In the genomic region with DNA sequence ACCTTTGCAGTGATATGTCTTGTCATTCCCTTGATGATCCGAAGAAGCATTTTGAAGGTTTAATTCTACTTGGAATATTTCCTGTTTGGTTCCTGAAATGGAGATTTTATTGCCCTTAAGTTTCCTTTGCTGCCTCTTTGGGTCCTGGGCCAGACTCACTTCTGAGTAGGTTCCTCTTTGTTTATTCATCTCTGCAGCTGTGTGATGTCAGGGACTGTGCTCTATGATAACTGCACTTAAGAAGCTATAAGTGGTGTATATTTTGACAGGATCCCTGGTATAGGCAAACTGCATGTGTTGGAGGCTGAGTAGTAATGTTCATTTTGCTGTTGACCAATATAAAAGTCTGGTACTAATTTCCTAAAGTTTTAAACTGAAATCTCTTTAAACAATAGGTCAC, we compare ENCODE assay signal across 11 cellular contexts. TPM values are rescaled to one million over a fixed set of nuclear protein-coding genes. Genes with fewer than 3 reads are reported as not detected.
DNase-seq lines count a peak whose midpoint lies in the region; ATAC-seq and TF ChIP-seq lines count a peak whose summit lies in the region.
"Had no signal": no experiment of that assay in that cellular context is flagged by ENCODE, and none has a peak within 500 bp of the region (broad histone marks: within the 10 kb centered on the region; RNA-seq: fewer than 3 reads in every experiment).

A gene with protein sequence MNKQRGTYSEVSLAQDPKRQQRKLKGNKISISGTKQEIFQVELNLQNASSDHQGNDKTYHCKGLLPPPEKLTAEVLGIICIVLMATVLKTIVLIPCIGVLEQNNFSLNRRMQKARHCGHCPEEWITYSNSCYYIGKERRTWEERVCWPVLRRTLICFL (minus strand): TSS at position 371 of the 400 bp plus-strand sequence. CDS start 182 bp downstream, at position 189.

- intact Hi-C loops in right cardiac atrium (cut with DNase I): no loop called here

- H3K9me3 ChIP-seq in cardiac muscle cell (ENCODE audit: low read depth): no peaks in the 10 kb centered on the region
- no peaks in the 10 kb centered on the region for H3K9me3 ChIP-seq in right cardiac atrium (ENCODE audit: control insufficient read depth, low read length)
- no peaks in the 10 kb centered on the region for H3K9me3 ChIP-seq in RWPE2 (ENCODE audit: severe bottlenecking)
- H3K9me3 ChIP-seq: BLaER1 had no signal

- H3K27ac ChIP-seq in cardiac muscle cell (no peak within 1 kb of the TSS), right cardiac atrium (ENCODE audit: low read length) (no peak within 1 kb of the TSS), RWPE2 (ENCODE audit: poor library complexity, severe bottlenecking) (no peak within 1 kb of the TSS)
- H3K27ac ChIP-seq: BLaER1 had no signal

- H3K4me1 ChIP-seq in cardiac muscle cell (ENCODE audit: low read depth) (peaks cover 3% of the 10 kb centered on the region), right cardiac atrium (ENCODE audit: control insufficient read depth, insufficient read depth, low read length) (no peaks in the 10 kb centered on the region), RWPE2 (ENCODE audit: insufficient read depth, poor library complexity, severe bottlenecking) (no peaks in the 10 kb centered on the region)
- H3K4me1 ChIP-seq: BLaER1 had no signal

- H3K27me3 ChIP-seq in cardiac muscle cell (no peaks in the 10 kb centered on the region), right cardiac atrium (ENCODE audit: control insufficient read depth, insufficient read depth) (no peaks in the 10 kb centered on the region), RWPE2 (ENCODE audit: insufficient read depth, poor library complexity, severe bottlenecking) (no peaks in the 10 kb centered on the region)
- H3K27me3 ChIP-seq: BLaER1 had no signal

- H3K36me3 ChIP-seq in cardiac muscle cell: no peaks in the 10 kb centered on the region
- H3K36me3 ChIP-seq in RWPE2 (ENCODE audit: low read depth): no peaks in the 10 kb centered on the region
- H3K36me3 ChIP-seq: BLaER1 had no signal

- 1% methylated on average over 1 of the region's 1 CpG for WGBS in right cardiac atrium

- TF ChIP-seq CTCF in cardiac muscle cell (IDR thresholded peaks at IDR 0.05; ENCODE audit: low read depth, low read length): no peak
- TF ChIP-seq CTCF in RWPE2 (IDR thresholded peaks at IDR 0.05; ENCODE audit: poor library complexity, severe bottlenecking): no peak
- TF ChIP-seq CTCF in fibroblast of pulmonary artery (IDR thresholded peaks at IDR 0.05; ENCODE audit: low read length, missing control alignments): no peak

- DNase-seq in cardiac muscle cell (ENCODE audit: low read depth in 1 of 2, low spot score in 1 of 2) (peak; percentile 5 to 27), right cardiac atrium (no peak), RWPE2 (ENCODE audit: low spot score) (no peak), fibroblast of pulmonary artery (ENCODE audit: low read depth) (peak; percentile 19), AG08395 (ENCODE audit: low spot score) (no peak), NCI-H2227 treated with DMSO at 0.1 percent for 48 hours (lab: John Stamatoyannopoulos, UW) (no peak)
- DNase-seq: activated CD4-positive, alpha-beta T cell treated with anti-CD3 and anti-CD28 coated beads for 48 hours; NK-92 treated with Interleukin-12 subunit alpha and Interleukin-12 subunit beta, amount 100 ng/mL, for 24 hours had no signal

- ATAC-seq in right cardiac atrium (no peak), RWPE2 (ENCODE audit: low read depth) (peak; percentile 60; the same call in 1 of the 3 replicates), GM21390 (IDR thresholded peaks at IDR 0.05; ENCODE audit: unreplicated experiment) (no peak), HG03135 (IDR thresholded peaks at IDR 0.05; ENCODE audit: unreplicated experiment) (no peak)

- H3K4me3 ChIP-seq in cardiac muscle cell (no peak within 1 kb of the TSS), right cardiac atrium (ENCODE audit: low read length) (no peak within 1 kb of the TSS), RWPE2 (ENCODE audit: severe bottlenecking) (no peak within 1 kb of the TSS), fibroblast of pulmonary artery (replicated peaks; ENCODE audit: low read depth, low read length) (no peak within 1 kb of the TSS)
- H3K4me3 ChIP-seq: BLaER1 had no signal

RNA-seq across cellular contexts. Expression of the gene that starts here (rescaled TPM):
- not detected in 2 replicates for total RNA-seq in cardiac muscle cell
- polyA plus RNA-seq in cardiac muscle cell: not detected in 2 replicates
- not detected for total RNA-seq in right cardiac atrium
- polyA plus RNA-seq in right cardiac atrium: not detected

Comparison
In these comparisons a context has a peak if more than half of its experiments do, and no peak if none do; other contexts are left out.
1. Peak in DNase-seq in cardiac muscle cell; RNA of the gene not detected or under 1 TPM.